ENCODE assay signal across 17 cellular contexts in the genomic region with DNA sequence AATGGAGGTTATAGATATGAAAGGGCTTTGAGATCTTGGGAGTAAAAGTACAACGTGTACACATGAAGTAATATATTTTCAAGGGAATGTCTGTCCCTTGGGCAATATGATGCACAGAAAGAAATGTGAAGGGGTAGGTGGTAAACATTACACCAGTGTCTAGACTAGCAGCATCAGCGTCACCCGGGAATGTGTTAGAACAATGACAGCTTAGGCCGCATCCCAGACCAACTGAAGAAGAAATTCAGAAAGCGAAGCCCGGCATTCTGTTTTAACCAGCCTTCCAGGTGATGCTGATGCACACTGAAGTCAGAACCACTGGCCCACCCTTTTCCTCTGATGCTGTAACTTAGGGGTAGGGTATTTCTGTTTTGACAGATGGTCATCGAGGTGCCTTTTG. TPM values are rescaled to one million over a fixed set of nuclear protein-coding genes. Genes with fewer than 3 reads are reported as not detected.
DNase-seq lines count a peak whose midpoint lies in the region; ATAC-seq and TF ChIP-seq lines count a peak whose summit lies in the region.
"Had no signal": no experiment of that assay in that cellular context is flagged by ENCODE, and none has a peak within 500 bp of the region (broad histone marks: within the 10 kb centered on the region; RNA-seq: fewer than 3 reads in every experiment).

No MANE protein-coding gene starts in this region.

- H3K36me3 ChIP-seq in Panc1 (ENCODE audit: control insufficient read depth, insufficient read depth, low read length), result no peaks in the 10 kb centered on the region
- no peaks in the 10 kb centered on the region for H3K36me3 ChIP-seq in rectal smooth muscle tissue (ENCODE audit: control insufficient read depth, insufficient read depth, low read length)

- DNase-seq in AG04450 (ENCODE audit: low read depth, low spot score), result no peak
- no peak for DNase-seq in Panc1 (ENCODE audit: low read depth, low spot score)
- DNase-seq in fibroblast of pulmonary artery (ENCODE audit: low read depth), result peak; percentile 44
- DNase-seq in NCI-H146 (lab: John Stamatoyannopoulos, UW), result no peak
- DNase-seq in KG1 (lab: John Stamatoyannopoulos, UW), result no peak
- no peak for DNase-seq in NCI-H748 treated with DMSO at 0.1 percent for 48 hours (lab: John Stamatoyannopoulos, UW)
- DNase-seq: CD8-positive, alpha-beta T cell; DND-41; foreskin melanocyte; H9; NCI-H446 treated with DMSO at 0.1 percent for 48 hours; stimulated activated naive CD8-positive, alpha-beta T cell treated with anti-CD3 and anti-CD28 coated beads, Interleukin-15, Interleukin-2, amounts not matched to agents 100 U/mL and 50 U/mL, for 24 hours had no signal

- no peak for TF ChIP-seq CTCF in AG04450 (IDR thresholded peaks at IDR 0.05; ENCODE audit: low read depth, low read length)
- no peak for TF ChIP-seq CTCF in Panc1 (IDR thresholded peaks at IDR 0.05)
- no peak for TF ChIP-seq CTCF in fibroblast of pulmonary artery (IDR thresholded peaks at IDR 0.05; ENCODE audit: low read length, missing control alignments)

- no peaks in the 10 kb centered on the region for H3K9me3 ChIP-seq in AG04450 (ENCODE audit: control insufficient read depth, insufficient read depth, low read length)
- H3K9me3 ChIP-seq in Panc1 (ENCODE audit: control insufficient read depth, insufficient read depth, low read depth, low read length), result no peaks in the 10 kb centered on the region

- H3K4me3 ChIP-seq in AG04450 (ENCODE audit: low read depth, low read length), result no peak overlapping the region
- no peak overlapping the region for H3K4me3 ChIP-seq in Panc1 (ENCODE audit: low read depth in 2 of 2, low read length in 2 of 2)
- H3K4me3 ChIP-seq in fibroblast of pulmonary artery (replicated peaks; ENCODE audit: low read depth, low read length), result no peak overlapping the region
- no peak overlapping the region for H3K4me3 ChIP-seq in rectal smooth muscle tissue (ENCODE audit: low read length)

- H3K27me3 ChIP-seq in AG04450 (ENCODE audit: control insufficient read depth, insufficient read depth, low read length), result no peaks in the 10 kb centered on the region
- H3K27me3 ChIP-seq in Panc1 (ENCODE audit: control insufficient read depth, insufficient read depth, low read length), result no peaks in the 10 kb centered on the region
- no peaks in the 10 kb centered on the region for H3K27me3 ChIP-seq in rectal smooth muscle tissue (ENCODE audit: control insufficient read depth, insufficient read depth, low read length)

- BruUV-seq in Panc1 (replicated peaks; lab: Mats Ljungman, UMichigan), result no TSS peak

- CTCF ChIA-PET in AG04450 (lab: Charles Lee), result interaction anchor here (0.9 to 4.1 kb wide), 2 partner anchors 10 to 15 kb away, joined by 3 to 50 read pairs; partner anchors contain the start of gene CCDC9B
- CTCF ChIA-PET in Panc1 (lab: Charles Lee), result no interaction called here

- ATAC-seq in Panc1 (no peak), HG03565 (IDR thresholded peaks at IDR 0.05; ENCODE audit: unreplicated experiment) (no peak)
- ATAC-seq: CD8-positive, alpha-beta T cell; stimulated activated naive CD8-positive, alpha-beta T cell treated with anti-CD3 and anti-CD28 coated beads, Interleukin-15, Interleukin-2, amounts not matched to agents 100 U/mL and 50 U/mL, for 24 hours had no signal

- H3K9ac ChIP-seq in rectal smooth muscle tissue (ENCODE audit: low read length), result no peak overlapping the region

- POLR2A ChIA-PET in AG04450 (lab: Yijun Ruan, JAX), result interaction anchor here (7.6 kb wide), 1 partner anchor 10 kb away, joined by 101 read pairs; the partner anchor contains the start of gene CCDC9B
- POLR2A ChIA-PET in Panc1 (lab: Charles Lee), result no interaction called here

- peak overlapping the region; percentile 24 for H3K27ac ChIP-seq in AG04450 (ENCODE audit: low read depth, low read length)
- H3K27ac ChIP-seq in Panc1 (ENCODE audit: low read length), result peak overlapping the region; percentile 42; the same call in 1 of the 2 replicates
- peak overlapping the region; percentile 98 for H3K27ac ChIP-seq in rectal smooth muscle tissue (ENCODE audit: low read depth, low read length)

- H3K4me1 ChIP-seq in Panc1 (ENCODE audit: control insufficient read depth, insufficient read depth, low read length) (peaks cover 19% of the 10 kb centered on the region), rectal smooth muscle tissue (ENCODE audit: control insufficient read depth, insufficient read depth, low read length) (peaks cover 67% of the 10 kb centered on the region)

- in situ Hi-C loops in Panc1 (cut with HindIII; ENCODE audit: low pct_unique_long_range_greater_than_20kb, low sequenced_read_pairs), result no loop called here

- intact Hi-C loops in Panc1 (cut with micrococcal nuclease; ENCODE audit: unreplicated experiment), result no loop called here

RNA-seq across cellular contexts. Expression of gene INAFM2, which starts 6.3 kb away (rescaled TPM):
- 10.4 and 11.4 TPM in 2 replicates for polyA plus RNA-seq in AG04450 (2011; rRNA removed)
- polyA minus RNA-seq in AG04450 (2011; rRNA and poly(A)+ RNA removed), result 5.0 and 6.6 TPM in 2 replicates
- 10.4 TPM for total RNA-seq in Panc1 (2021; ENCODE audit: unreplicated experiment)
- 6.7 TPM for polyA plus RNA-seq in Panc1 (2012; ENCODE audit: insufficient read length)

RNA-seq across cellular contexts. Expression of gene CCDC9B, which starts 10.9 kb away (rescaled TPM):
- 5.5 and 8.4 TPM in 2 replicates for polyA plus RNA-seq in AG04450 (2011; rRNA removed)
- 34.8 and 39.9 TPM in 2 replicates for polyA minus RNA-seq in AG04450 (2011; rRNA and poly(A)+ RNA removed)
- 55.9 TPM for total RNA-seq in Panc1 (2021; ENCODE audit: unreplicated experiment)
- polyA plus RNA-seq in Panc1 (2012; ENCODE audit: insufficient read length), result 29.9 TPM
- polyA plus RNA-seq: neural cell had no signal

RNA-seq across cellular contexts. Expression of gene PHGR1, which starts 21.0 kb away (rescaled TPM):
- polyA plus RNA-seq in AG04450 (2011; rRNA removed), result not detected in 2 replicates
- polyA minus RNA-seq in AG04450 (2011; rRNA and poly(A)+ RNA removed), result not detected in 2 replicates
- not detected for total RNA-seq in Panc1 (2021; ENCODE audit: unreplicated experiment)
- not detected for polyA plus RNA-seq in Panc1 (2012; ENCODE audit: insufficient read length)
- total RNA-seq: activated CD8-positive, alpha-beta memory T cell treated with anti-CD3 and anti-CD28 coated beads for 36 hours; CD8-positive, alpha-beta T cell; cerebellum; H9 had no signal
- polyA plus RNA-seq: neural cell had no signal

RNA-seq across cellular contexts. Expression of gene PLCB2, which starts 22.1 kb away (rescaled TPM):
- polyA plus RNA-seq in AG04450 (2011; rRNA removed), result 0.24 and 0.32 TPM in 2 replicates
- 0.23 and 0.26 TPM in 2 replicates for polyA minus RNA-seq in AG04450 (2011; rRNA and poly(A)+ RNA removed)
- total RNA-seq in Panc1 (2021; ENCODE audit: unreplicated experiment), result 1.7 TPM
- 0.90 TPM for polyA plus RNA-seq in Panc1 (2012; ENCODE audit: insufficient read length)

RNA-seq across cellular contexts. Expression of gene DISP2, which starts 28.2 kb away (rescaled TPM):
- polyA plus RNA-seq in AG04450 (2011; rRNA removed), result 0.11 and 0.36 TPM in 2 replicates
- 0.09 TPM in 2 replicates for polyA minus RNA-seq in AG04450 (2011; rRNA and poly(A)+ RNA removed)
- total RNA-seq in Panc1 (2021; ENCODE audit: unreplicated experiment), result 10.0 TPM
- polyA plus RNA-seq in Panc1 (2012; ENCODE audit: insufficient read length), result 3.9 TPM

Comparison
In these comparisons a context has a peak if more than half of its experiments do, and no peak if none do; other contexts are left out.
1. H3K27ac ChIP-seq: peak in every context shown above with its lines; median percentile 98 in rectal smooth muscle tissue; 42 in Panc1; 24 in AG04450.